ENCODE assay signal across 23 cellular contexts in the genomic region with DNA sequence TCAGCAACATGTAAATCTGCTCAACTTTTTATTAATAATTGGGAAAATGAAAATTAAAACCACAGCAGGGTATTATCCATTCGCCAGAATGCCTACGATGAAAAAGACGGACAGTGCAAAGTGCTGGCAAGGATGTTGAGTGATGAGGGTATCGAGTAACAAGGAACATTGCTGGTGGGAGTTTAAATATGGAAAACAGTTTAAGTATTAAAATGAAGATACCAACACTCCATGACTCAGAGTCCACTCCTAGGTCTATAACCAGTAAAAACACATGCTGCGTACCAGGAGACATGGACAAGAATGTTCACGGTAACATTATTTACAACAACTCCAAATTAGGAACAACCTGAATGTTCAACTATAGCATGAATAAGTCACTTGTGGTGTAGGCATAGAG. TPM values are rescaled to one million over a fixed set of nuclear protein-coding genes. Genes with fewer than 3 reads are reported as not detected.
DNase-seq lines count a peak whose midpoint lies in the region; ATAC-seq and TF ChIP-seq lines count a peak whose summit lies in the region.
"Had no signal": no experiment of that assay in that cellular context is flagged by ENCODE, and none has a peak within 500 bp of the region (broad histone marks: within the 10 kb centered on the region; RNA-seq: fewer than 3 reads in every experiment).

No MANE protein-coding gene starts in this region.

- DNase-seq in activated CD4-positive, alpha-beta memory T cell treated with anti-CD3 and anti-CD28 coated beads, Interleukin-2, amount 10 ng/mL, durations not matched to agents 7 days and 5 days: no peak
- DNase-seq in activated CD4-positive, alpha-beta memory T cell treated with anti-CD3 and anti-CD28 coated beads for 36 hours: no peak
- no peak for DNase-seq in central memory CD8-positive, alpha-beta T cell (ENCODE audit: low spot score in 2 of 2)
- DNase-seq in gastrocnemius medialis (no peak), 8988T (no peak)
- DNase-seq: activated CD4-positive, alpha-beta T cell treated with anti-CD3 and anti-CD28 coated beads for 1 hour; activated naive CD4-positive, alpha-beta T cell treated with anti-CD3 and anti-CD28 coated beads for 36 hours; C1 segment of cervical spinal cord; DMS153; heart right ventricle; mesendoderm; NCI-H1092; NCI-H2029; NCI-H226; posterior cingulate gyrus; SHP77; sigmoid colon had no signal

- peaks cover 54% of the 10 kb centered on the region for H3K4me1 Mint-ChIP-seq in activated CD4-positive, alpha-beta memory T cell treated with anti-CD3 and anti-CD28 coated beads, Interleukin-2, amount 10 ng/mL, durations not matched to agents 7 days and 5 days
- peaks cover 66% of the 10 kb centered on the region for H3K4me1 Mint-ChIP-seq in activated CD4-positive, alpha-beta memory T cell treated with anti-CD3 and anti-CD28 coated beads for 36 hours (ENCODE audit: low read depth)
- peaks cover 56% of the 10 kb centered on the region for H3K4me1 Mint-ChIP-seq in central memory CD8-positive, alpha-beta T cell

- H3F3A ChIP-seq in Loucy (ENCODE audit: low read depth): no peaks in the 10 kb centered on the region

- CTCF ChIA-PET in activated CD4-positive, alpha-beta memory T cell treated with anti-CD3 and anti-CD28 coated beads, Interleukin-2, amount 10 ng/mL, durations not matched to agents 7 days and 5 days (lab: Charles Lee): interaction anchor here (1.0 to 10.3 kb wide), 6 partner anchors 25 to 172 kb away, joined by 5 to 398 read pairs (median 92); partner anchors contain the start of gene UBAC2
- CTCF ChIA-PET in activated CD4-positive, alpha-beta memory T cell treated with anti-CD3 and anti-CD28 coated beads for 36 hours (lab: Charles Lee): interaction anchor here (1.0 to 7.5 kb wide), 5 partner anchors 58 to 88 kb away, joined by 3 to 221 read pairs (median 4); partner anchors contain the start of gene UBAC2

- peaks cover 18% of the 10 kb centered on the region for H4K20me1 ChIP-seq in Loucy (ENCODE audit: insufficient read depth, low read length, poor library complexity, severe bottlenecking)

- in situ Hi-C loops in gastrocnemius medialis (cut with MboI; ENCODE audit: low sequenced_read_pairs in 4 of 4): loop anchor here (5.0 to 25.0 kb wide), 2 partner anchors 86 to 174 kb away; no protein-coding TSS in a partner anchor

- POLR2A ChIA-PET in activated CD4-positive, alpha-beta memory T cell treated with anti-CD3 and anti-CD28 coated beads, Interleukin-2, amount 10 ng/mL, durations not matched to agents 7 days and 5 days (lab: Charles Lee): interaction anchor here (1.2 to 4.1 kb wide), 3 partner anchors 64 to 87 kb away, joined by 5 to 51 read pairs (median 9); partner anchors contain the start of gene UBAC2
- POLR2A ChIA-PET in activated CD4-positive, alpha-beta memory T cell treated with anti-CD3 and anti-CD28 coated beads for 36 hours (lab: Charles Lee): no interaction called here

- H3K9ac ChIP-seq in Loucy (ENCODE audit: low read depth, low read length, poor library complexity, severe bottlenecking): no peak overlapping the region

- H3K4me3 ChIP-seq in Loucy (ENCODE audit: low read length, poor library complexity, severe bottlenecking): no peak overlapping the region
- H3K4me3 ChIP-seq in gastrocnemius medialis: no peak overlapping the region
- H3K4me3 ChIP-seq: A549, heart right ventricle, sigmoid colon had no signal

- no peak overlapping the region for H3K4me3 Mint-ChIP-seq in activated CD4-positive, alpha-beta memory T cell treated with anti-CD3 and anti-CD28 coated beads, Interleukin-2, amount 10 ng/mL, durations not matched to agents 7 days and 5 days
- H3K4me3 Mint-ChIP-seq in activated CD4-positive, alpha-beta memory T cell treated with anti-CD3 and anti-CD28 coated beads for 36 hours: no peak overlapping the region
- no peak overlapping the region for H3K4me3 Mint-ChIP-seq in central memory CD8-positive, alpha-beta T cell
- H3K4me3 Mint-ChIP-seq: activated naive CD4-positive, alpha-beta T cell treated with anti-CD3 and anti-CD28 coated beads for 36 hours had no signal

- TF ChIP-seq CTCF in Loucy (conservative IDR thresholded peaks at IDR 0.05; ENCODE audit: low read length) (no peak), gastrocnemius medialis (IDR thresholded peaks at IDR 0.05 in 4 of 5, conservative IDR thresholded peaks at IDR 0.05 in 1 of 5) (no peak)

- H3K27ac ChIP-seq in gastrocnemius medialis: peak overlapping the region; percentile 57 to 72 (median 62)
- H3K27ac ChIP-seq: A549, epithelial cell of prostate, sigmoid colon had no signal

- no peaks in the 10 kb centered on the region for H3K9me2 ChIP-seq in Loucy (replicated peaks; ENCODE audit: low read depth, low read length)

- no peaks in the 10 kb centered on the region for H3K9me3 Mint-ChIP-seq in activated CD4-positive, alpha-beta memory T cell treated with anti-CD3 and anti-CD28 coated beads, Interleukin-2, amount 10 ng/mL, durations not matched to agents 7 days and 5 days
- no peaks in the 10 kb centered on the region for H3K9me3 Mint-ChIP-seq in activated CD4-positive, alpha-beta memory T cell treated with anti-CD3 and anti-CD28 coated beads for 36 hours
- no peaks in the 10 kb centered on the region for H3K9me3 Mint-ChIP-seq in central memory CD8-positive, alpha-beta T cell
- H3K9me3 Mint-ChIP-seq: activated naive CD4-positive, alpha-beta T cell treated with anti-CD3 and anti-CD28 coated beads for 36 hours had no signal

- H3K27me3 ChIP-seq in Loucy (ENCODE audit: insufficient read depth, low read length, poor library complexity, severe bottlenecking) (no peaks in the 10 kb centered on the region), gastrocnemius medialis (no peaks in the 10 kb centered on the region)
- H3K27me3 ChIP-seq: heart right ventricle, sigmoid colon had no signal

- H3K4me1 ChIP-seq in Loucy (ENCODE audit: insufficient read depth, low read length, poor library complexity, severe bottlenecking) (peaks cover 47% of the 10 kb centered on the region), gastrocnemius medialis (peaks cover 21 to 46% of the 10 kb centered on the region in 2 donors)
- H3K4me1 ChIP-seq: A549 had no signal

- intact Hi-C loops in activated CD4-positive, alpha-beta memory T cell treated with anti-CD3 and anti-CD28 coated beads for 36 hours (cut with micrococcal nuclease): no loop called here
- intact Hi-C loops in gastrocnemius medialis (cut with DNase I; ENCODE audit: low total_unique reads): no loop called here

- TF ChIP-seq POLR2A in gastrocnemius medialis (IDR thresholded peaks at IDR 0.05): no peak

- peak overlapping the region; percentile 60 for H3K4me2 ChIP-seq in Loucy (ENCODE audit: low read depth, low read length, poor library complexity, severe bottlenecking)
- H3K4me2 ChIP-seq: A549 had no signal

- H3K27ac Mint-ChIP-seq in activated CD4-positive, alpha-beta memory T cell treated with anti-CD3 and anti-CD28 coated beads, Interleukin-2, amount 10 ng/mL, durations not matched to agents 7 days and 5 days: peak overlapping the region; percentile 17
- no peak overlapping the region for H3K27ac Mint-ChIP-seq in activated CD4-positive, alpha-beta memory T cell treated with anti-CD3 and anti-CD28 coated beads for 36 hours
- peak overlapping the region; percentile 39 for H3K27ac Mint-ChIP-seq in central memory CD8-positive, alpha-beta T cell (ENCODE audit: low read depth)
- H3K27ac Mint-ChIP-seq: activated naive CD4-positive, alpha-beta T cell treated with anti-CD3 and anti-CD28 coated beads for 36 hours had no signal

- H3K36me3 ChIP-seq in Loucy (ENCODE audit: insufficient read depth, low read length) (peaks cover 32% of the 10 kb centered on the region; the same call in 1 of the 2 replicates), gastrocnemius medialis (no peaks in the 10 kb centered on the region)

- peaks cover 64% of the 10 kb centered on the region for H3K79me2 ChIP-seq in Loucy (ENCODE audit: insufficient read depth, low read length)

- H3K9me3 ChIP-seq in Loucy (ENCODE audit: insufficient read depth, low read depth, low read length) (no peaks in the 10 kb centered on the region), gastrocnemius medialis (no peaks in the 10 kb centered on the region)
- H3K9me3 ChIP-seq: A549, heart right ventricle, sigmoid colon had no signal

- no peak for ATAC-seq in central memory CD8-positive, alpha-beta T cell (replicated peaks; ENCODE audit: extremely low read depth, poor library complexity, severe bottlenecking)
- ATAC-seq in gastrocnemius medialis (peak in 1 of 2 donors; percentile 83), HG03439 (IDR thresholded peaks at IDR 0.05; ENCODE audit: unreplicated experiment) (no peak), HG03442 (IDR thresholded peaks at IDR 0.05; ENCODE audit: unreplicated experiment) (no peak)
- ATAC-seq: A549, HCT116 had no signal

- H2AFZ ChIP-seq in Loucy (ENCODE audit: low read length): no peak overlapping the region

- peaks cover 24% of the 10 kb centered on the region for H3K36me3 Mint-ChIP-seq in activated CD4-positive, alpha-beta memory T cell treated with anti-CD3 and anti-CD28 coated beads, Interleukin-2, amount 10 ng/mL, durations not matched to agents 7 days and 5 days (ENCODE audit: low read depth)
- peaks cover 14% of the 10 kb centered on the region for H3K36me3 Mint-ChIP-seq in activated CD4-positive, alpha-beta memory T cell treated with anti-CD3 and anti-CD28 coated beads for 36 hours
- H3K36me3 Mint-ChIP-seq in central memory CD8-positive, alpha-beta T cell (ENCODE audit: insufficient read depth): peaks cover 11% of the 10 kb centered on the region

- no peaks in the 10 kb centered on the region for H3K27me3 Mint-ChIP-seq in activated CD4-positive, alpha-beta memory T cell treated with anti-CD3 and anti-CD28 coated beads, Interleukin-2, amount 10 ng/mL, durations not matched to agents 7 days and 5 days
- H3K27me3 Mint-ChIP-seq in activated CD4-positive, alpha-beta memory T cell treated with anti-CD3 and anti-CD28 coated beads for 36 hours: no peaks in the 10 kb centered on the region
- H3K27me3 Mint-ChIP-seq in central memory CD8-positive, alpha-beta T cell: no peaks in the 10 kb centered on the region

RNA-seq across cellular contexts. Expression of gene GPR18, which starts 5.2 kb away (rescaled TPM):
- total RNA-seq in activated CD4-positive, alpha-beta memory T cell treated with anti-CD3 and anti-CD28 coated beads, Interleukin-2, amount 10 ng/mL, durations not matched to agents 7 days and 5 days: 10 to 100 TPM; 10.3 to 10.4 TPM
- 1 to 10 TPM; 2.4 to 2.8 TPM for total RNA-seq in activated CD4-positive, alpha-beta memory T cell treated with anti-CD3 and anti-CD28 coated beads for 36 hours
- total RNA-seq in gastrocnemius medialis: not detected

RNA-seq across cellular contexts. Expression of gene GPR183, which starts 43.8 kb away (rescaled TPM):
- 10 to 100 TPM; 43.7 to 46.2 TPM for total RNA-seq in activated CD4-positive, alpha-beta memory T cell treated with anti-CD3 and anti-CD28 coated beads, Interleukin-2, amount 10 ng/mL, durations not matched to agents 7 days and 5 days
- 10 to 100 TPM; 46.4 to 47.1 TPM for total RNA-seq in activated CD4-positive, alpha-beta memory T cell treated with anti-CD3 and anti-CD28 coated beads for 36 hours
- total RNA-seq in gastrocnemius medialis: 1 to 10 TPM in 3 of 4 donors, under 1 TPM in 1; 0.49 to 3.4 (median 2.5) TPM

Comparison
In these comparisons a context has a peak if more than half of its experiments do, and no peak if none do; other contexts are left out.
1. RNA of gene GPR183, which starts 43.8 kb away (total RNA-seq): 46.4 to 47.1 TPM in activated CD4-positive, alpha-beta memory T cell treated with anti-CD3 and anti-CD28 coated beads for 36 hours and 43.7 to 46.2 TPM in activated CD4-positive, alpha-beta memory T cell treated with anti-CD3 and anti-CD28 coated beads, Interleukin-2, amount 10 ng/mL, durations not matched to agents 7 days and 5 days; 0.49 to 3.4 TPM in gastrocnemius medialis; every median in the first group is over 10 times any median in the second.